Comparison of ENCODE assay signal across 21 cellular contexts in the genomic region with DNA sequence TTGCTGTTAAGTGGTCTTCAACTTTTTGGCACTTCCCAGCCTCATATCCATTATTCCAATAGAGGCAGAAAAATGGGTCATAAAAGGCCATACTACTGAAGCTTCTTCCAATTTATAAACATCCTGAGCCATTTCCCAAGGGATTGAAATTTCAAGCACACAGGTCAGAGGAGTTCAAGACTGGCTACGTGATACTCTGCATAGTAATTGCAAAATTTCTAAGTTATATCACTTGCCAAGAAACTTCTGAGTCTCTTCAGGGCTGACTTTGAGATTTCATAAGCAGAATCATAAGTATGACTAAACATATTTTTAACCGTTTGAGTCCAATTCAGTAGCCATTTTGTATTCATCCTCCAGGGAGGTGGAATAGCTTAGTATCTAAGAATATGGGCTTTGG.
DNase-seq lines count a peak whose midpoint lies in the region; ATAC-seq, FAIRE-seq and TF ChIP-seq lines count a peak whose summit lies in the region.
"Had no signal": no experiment of that assay in that cellular context is flagged by ENCODE, and none has a peak within 500 bp of the region (broad histone marks: within the 10 kb centered on the region; RNA-seq: fewer than 3 reads in every experiment).

No MANE protein-coding gene starts in this region.

- H3K9me3 Mint-ChIP-seq in naive thymus-derived CD8-positive, alpha-beta T cell, result peaks cover 0 to 7% (median 0%) of the 10 kb centered on the region in 9 donors
- H3K9me3 Mint-ChIP-seq in osteocyte (ENCODE audit: unreplicated experiment) (no peaks in the 10 kb centered on the region), chondrocyte (ENCODE audit: low read depth) (no peaks in the 10 kb centered on the region)
- H3K9me3 Mint-ChIP-seq: nephron had no signal

- in situ Hi-C loops in brain microvascular endothelial cell (cut with HindIII; ENCODE audit: low pct_ligation_motif_present, low sequenced_read_pairs), result no loop called here

- TF ChIP-seq CTCF in A549 (IDR thresholded peaks at IDR 0.05) (no peak), brain microvascular endothelial cell (IDR thresholded peaks at IDR 0.05; ENCODE audit: low read depth, low read length, missing control alignments) (no peak), gastroesophageal sphincter (IDR thresholded peaks at IDR 0.05) (no peak), osteocyte (IDR thresholded peaks at IDR 0.05) (no peak), chondrocyte (IDR thresholded peaks at IDR 0.05) (no peak)

- H3K4me3 Mint-ChIP-seq in naive thymus-derived CD8-positive, alpha-beta T cell, result no peak overlapping the region
- H3K4me3 Mint-ChIP-seq in osteocyte (ENCODE audit: unreplicated experiment) (no peak overlapping the region), chondrocyte (ENCODE audit: unreplicated experiment) (no peak overlapping the region)
- H3K4me3 Mint-ChIP-seq: B cell, nephron had no signal

- H3K27me3 ChIP-seq in brain microvascular endothelial cell (replicated peaks) (no peaks in the 10 kb centered on the region), gastroesophageal sphincter (no peaks in the 10 kb centered on the region)
- H3K27me3 ChIP-seq: dorsolateral prefrontal cortex, foreskin keratinocyte, uterus had no signal

- TF ChIP-seq RAD21 in A549 (conservative IDR thresholded peaks at IDR 0.05 in 1 of 2, IDR thresholded peaks at IDR 0.05 in 1 of 2), result no peak

- H3K36me3 ChIP-seq in brain microvascular endothelial cell (replicated peaks) (no peaks in the 10 kb centered on the region), gastroesophageal sphincter (no peaks in the 10 kb centered on the region)
- H3K36me3 ChIP-seq: HAP-1, uterus had no signal

- no peak overlapping the region for H3K27ac Mint-ChIP-seq in naive thymus-derived CD8-positive, alpha-beta T cell
- no peak overlapping the region for H3K27ac Mint-ChIP-seq in osteocyte (ENCODE audit: unreplicated experiment)
- no peak overlapping the region for H3K27ac Mint-ChIP-seq in chondrocyte (ENCODE audit: unreplicated experiment)
- H3K27ac Mint-ChIP-seq: B cell, nephron had no signal

- DNase-seq in A549 (ENCODE audit: low read depth in 1 of 2, low spot score in 1 of 2) (peak in 1 of 2 experiments; percentile 44), GM03348 (ENCODE audit: low spot score) (peak; percentile 49), brain microvascular endothelial cell (peak; percentile 14), A172 (ENCODE audit: low spot score) (no peak), osteocyte (ENCODE audit: extremely low spot score, unreplicated experiment) (no peak), chondrocyte (ENCODE audit: low spot score) (no peak)
- DNase-seq in naive thymus-derived CD8-positive, alpha-beta T cell, result no peak
- DNase-seq: activated CD4-positive, alpha-beta T cell treated with anti-CD3 and anti-CD28 coated beads for 1 hour; activated naive CD4-positive, alpha-beta T cell; dorsolateral prefrontal cortex; foreskin keratinocyte; NCI-H1694 treated with DMSO at 0.1 percent for 48 hours; NCI-H524; OCI-M1; uterus had no signal

- H3K27me3 Mint-ChIP-seq in naive thymus-derived CD8-positive, alpha-beta T cell, result peaks cover 0 to 2% (median 0%) of the 10 kb centered on the region in 5 donors
- H3K27me3 Mint-ChIP-seq in osteocyte (ENCODE audit: unreplicated experiment) (peaks cover 6% of the 10 kb centered on the region), chondrocyte (ENCODE audit: low read depth) (peaks cover 16% of the 10 kb centered on the region)
- H3K27me3 Mint-ChIP-seq: B cell had no signal

- no peaks in the 10 kb centered on the region for H3K36me3 Mint-ChIP-seq in naive thymus-derived CD8-positive, alpha-beta T cell
- H3K36me3 Mint-ChIP-seq in osteocyte (ENCODE audit: unreplicated experiment) (no peaks in the 10 kb centered on the region), chondrocyte (ENCODE audit: low read depth) (no peaks in the 10 kb centered on the region)

- H3K9me3 ChIP-seq in A549 (no peaks in the 10 kb centered on the region), gastroesophageal sphincter (no peaks in the 10 kb centered on the region)
- H3K9me3 ChIP-seq: HAP-1, uterus had no signal

- TF ChIP-seq POLR2A in A549 (IDR thresholded peaks at IDR 0.05; ENCODE audit: low read length), result no peak
- TF ChIP-seq POLR2A in gastroesophageal sphincter (IDR thresholded peaks at IDR 0.05), result no peak

- H3K4me1 ChIP-seq in A549, result no peaks in the 10 kb centered on the region
- H3K4me1 ChIP-seq in gastroesophageal sphincter, result no peaks in the 10 kb centered on the region
- H3K4me1 ChIP-seq: foreskin keratinocyte, HAP-1, uterus had no signal

- H3K27ac ChIP-seq in A549, result peak overlapping the region in 1 of 2 experiments; percentile 37; a peak in 1 of 6 replicates
- H3K27ac ChIP-seq in brain microvascular endothelial cell, result no peak overlapping the region
- H3K27ac ChIP-seq in gastroesophageal sphincter, result no peak overlapping the region
- H3K27ac ChIP-seq: dorsolateral prefrontal cortex, foreskin keratinocyte, uterus had no signal

- CTCF ChIA-PET in A549 (lab: Yijun Ruan, JAX), result no interaction called here

- POLR2A ChIA-PET in A549 (lab: Yijun Ruan, JAX), result no interaction called here
- POLR2A ChIA-PET in naive thymus-derived CD8-positive, alpha-beta T cell (lab: Charles Lee), result no interaction called here

- TF ChIP-seq EP300 in A549 (IDR thresholded peaks at IDR 0.05) (no peak), gastroesophageal sphincter (IDR thresholded peaks at IDR 0.05) (no peak)

- ATAC-seq in A549 (no peak; a peak in 1 of 6 replicates), gastroesophageal sphincter (peak; percentile 53)
- ATAC-seq in naive thymus-derived CD8-positive, alpha-beta T cell, result no peak
- ATAC-seq: foreskin keratinocyte had no signal

- no peak for FAIRE-seq in A549 (lab: Jason Lieb, UNC)
- FAIRE-seq: D721Med, HTR-8/SVneo had no signal

- 21% methylated on average over 2 of the region's 2 CpGs for WGBS in A549 (ENCODE audit: missing lambda C conversion rate)
- WGBS in gastroesophageal sphincter (ENCODE audit: low coverage in 1 of 2), 2 donors, result 40 to 45% methylated on average over 2 of the region's 2 CpGs

- no peaks in the 10 kb centered on the region for H3K4me1 Mint-ChIP-seq in naive thymus-derived CD8-positive, alpha-beta T cell
- H3K4me1 Mint-ChIP-seq in osteocyte (ENCODE audit: unreplicated experiment), result peaks cover 12% of the 10 kb centered on the region
- H3K4me1 Mint-ChIP-seq in chondrocyte (ENCODE audit: low read depth), result no peaks in the 10 kb centered on the region
- H3K4me1 Mint-ChIP-seq: B cell, nephron had no signal

- H3K4me2 ChIP-seq in A549, result no peak overlapping the region

- H3K4me3 ChIP-seq in A549 (no peak overlapping the region), brain microvascular endothelial cell (ENCODE audit: low read depth, low read length) (no peak overlapping the region), gastroesophageal sphincter (no peak overlapping the region)
- H3K4me3 ChIP-seq: dorsolateral prefrontal cortex, HAP-1, uterus had no signal

TF ChIP-seq in A549, 52 proteins besides CTCF, POLR2A, EP300 and RAD21:
- no peak for TF ChIP-seq PHF8 (IDR thresholded peaks at IDR 0.05; ENCODE audit: borderline replicate concordance, low read depth)
- TF ChIP-seq FOSL2 (IDR thresholded peaks at IDR 0.05), result no peak
- TF ChIP-seq FOSL2 (CRISPR knock-in tag; IDR thresholded peaks at IDR 0.05), result peak; percentile 13; the same call in 1 of the 2 replicates

Comparison
In these comparisons a context has a peak if more than half of its experiments do, and no peak if none do; other contexts are left out.
1. DNase-seq: peak in GM03348 (single experiment) and brain microvascular endothelial cell (single experiment); none in A172 (single experiment), naive thymus-derived CD8-positive, alpha-beta T cell (0 of 10), osteocyte (single experiment) and chondrocyte (single experiment).